ENCODE assay signal across 9 cellular contexts in the genomic region with DNA sequence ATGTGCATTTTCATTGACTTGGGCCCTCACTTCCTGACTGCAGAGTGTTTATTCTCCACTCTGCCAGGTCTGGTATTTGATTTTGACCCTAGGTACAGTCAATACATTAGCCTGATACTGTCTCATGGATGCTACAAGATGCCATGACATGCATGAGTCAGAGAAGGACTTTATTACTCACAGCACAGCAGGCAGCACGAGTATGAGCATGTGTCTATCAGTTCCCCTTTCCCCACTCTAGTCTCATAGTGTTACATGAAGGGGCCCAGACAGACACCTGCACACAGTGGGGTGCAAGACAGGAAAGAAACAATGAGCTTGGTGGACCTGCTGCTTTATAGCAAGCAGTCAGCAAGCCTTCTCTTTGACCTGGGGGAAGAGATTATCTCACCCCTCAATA. TPM values are rescaled to one million over a fixed set of nuclear protein-coding genes. Genes with fewer than 3 reads are reported as not detected.
DNase-seq lines count a peak whose midpoint lies in the region; ATAC-seq and TF ChIP-seq lines count a peak whose summit lies in the region.
"Had no signal": no experiment of that assay in that cellular context is flagged by ENCODE, and none has a peak within 500 bp of the region (broad histone marks: within the 10 kb centered on the region; RNA-seq: fewer than 3 reads in every experiment).

No MANE protein-coding gene starts in this region.

- H3K4me3 ChIP-seq in psoas muscle = no peak overlapping the region
- H3K4me3 ChIP-seq: thoracic aorta had no signal

- H3K36me3 ChIP-seq in psoas muscle (ENCODE audit: insufficient read depth in 1 of 2, low read depth in 1 of 2) = no peaks in the 10 kb centered on the region
- H3K36me3 ChIP-seq: thoracic aorta had no signal

- no peaks in the 10 kb centered on the region for H3K9me3 ChIP-seq in psoas muscle
- H3K9me3 ChIP-seq: thoracic aorta had no signal

- ATAC-seq in HG02970 (IDR thresholded peaks at IDR 0.05; ENCODE audit: low FRiP score, unreplicated experiment) = peak; percentile 76
- ATAC-seq in omental fat pad (ENCODE audit: low FRiP score) = no peak
- no peak for ATAC-seq in psoas muscle

- DNase-seq in activated CD4-positive, alpha-beta T cell treated with anti-CD3 and anti-CD28 coated beads, Interleukin-2, amount 50 U/mL, for 48 hours = peak; percentile 36 to 43
- DNase-seq in activated CD4-positive, alpha-beta T cell treated with anti-CD3 and anti-CD28 coated beads, Interleukin-2, amount 50 U/mL, for 4 hours = no peak
- DNase-seq in SIG-M5 treated with dmso at 0.1 percent for 504 hours (lab: John Stamatoyannopoulos, UW; ENCODE audit: unreplicated experiment) (peak; percentile 62), omental fat pad (ENCODE audit: low spot score) (no peak), psoas muscle (no peak), KG1 (lab: John Stamatoyannopoulos, UW) (no peak)
- DNase-seq in stimulated activated CD4-positive, alpha-beta T cell treated with anti-CD3 and anti-CD28 coated beads, Interleukin-1b, Interleukin-23, amount 100 ng/mL, for 48 hours = peak; percentile 61

- H3K27ac ChIP-seq in psoas muscle = no peak overlapping the region
- H3K27ac ChIP-seq: thoracic aorta had no signal

- no peaks in the 10 kb centered on the region for H3K4me1 ChIP-seq in psoas muscle

- no peak for TF ChIP-seq CTCF in omental fat pad (IDR thresholded peaks at IDR 0.05)
- TF ChIP-seq CTCF in psoas muscle (IDR thresholded peaks at IDR 0.05) = no peak

- 54 to 71% (median 64%) methylated on average over 1 of the region's 1 CpG for WGBS in psoas muscle, 3 donors

- intact Hi-C loops in psoas muscle (cut with DNase I) = no loop called here

- no peaks in the 10 kb centered on the region for H3K27me3 ChIP-seq in psoas muscle (ENCODE audit: insufficient read depth in 3 of 3, low read length in 2 of 3)

RNA-seq across cellular contexts. Expression of a gene that starts 19.6 kb away (rescaled TPM):
- total RNA-seq in omental fat pad (1 to 10 TPM; 1.1 to 6.8 (median 1.8) TPM), psoas muscle (under 1 TPM; 0.36 to 0.91 (median 0.68) TPM)
- under 1 TPM; 0.10 to 0.86 (median 0.17) TPM for polyA plus RNA-seq in psoas muscle

Comparison
In these comparisons a context has a peak if more than half of its experiments do, and no peak if none do; other contexts are left out.
1. DNase-seq: peak in activated CD4-positive, alpha-beta T cell treated with anti-CD3 and anti-CD28 coated beads, Interleukin-2, amount 50 U/mL, for 48 hours (2 of 2), SIG-M5 treated with dmso at 0.1 percent for 504 hours (single experiment) and stimulated activated CD4-positive, alpha-beta T cell treated with anti-CD3 and anti-CD28 coated beads, Interleukin-1b, Interleukin-23, amount 100 ng/mL, for 48 hours (single experiment); none in activated CD4-positive, alpha-beta T cell treated with anti-CD3 and anti-CD28 coated beads, Interleukin-2, amount 50 U/mL, for 4 hours (0 of 2), omental fat pad (single experiment), psoas muscle (0 of 2) and KG1 (single experiment).